8 cellular contexts compared by ENCODE assay signal in the genomic region with DNA sequence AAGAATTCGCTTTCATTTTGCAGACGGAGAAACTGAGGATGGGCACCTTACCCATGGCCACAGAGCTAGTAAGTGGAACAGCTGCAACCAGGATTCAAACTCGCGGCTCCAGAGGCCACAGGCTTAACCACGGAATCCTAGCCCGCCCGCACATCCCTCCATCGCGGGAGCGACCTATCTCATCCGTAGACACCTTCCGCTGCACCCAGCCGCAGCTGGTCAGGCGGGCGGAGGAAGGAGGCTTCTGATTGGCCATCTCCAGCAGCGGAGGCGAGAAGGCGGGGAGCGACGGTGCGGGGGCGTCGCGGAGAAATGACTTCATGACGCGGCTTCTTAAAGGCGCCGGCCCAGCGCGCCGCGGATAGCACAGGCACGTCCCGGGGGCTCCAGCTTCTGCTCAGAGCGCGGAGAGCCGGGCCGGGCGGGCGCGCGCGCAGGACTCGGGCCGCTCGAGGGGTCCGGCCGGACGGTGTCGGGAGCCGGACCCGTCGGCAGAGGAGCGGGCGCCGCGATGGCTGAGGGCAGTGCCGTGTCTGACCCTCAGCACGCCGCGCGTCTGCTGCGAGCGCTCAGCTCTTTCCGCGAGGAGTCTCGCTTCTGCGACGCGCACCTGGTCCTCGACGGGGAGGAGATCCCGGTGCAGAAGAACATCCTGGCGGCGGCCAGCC. TPM values are rescaled to one million over a fixed set of nuclear protein-coding genes. Genes with fewer than 3 reads are reported as not detected.
A peak's percentile ranks its signal among the peaks of the same experiment; 100 is the strongest.
DNase-seq lines count a peak whose midpoint lies in the region; ATAC-seq and TF ChIP-seq lines count a peak whose summit lies in the region.

A gene with protein sequence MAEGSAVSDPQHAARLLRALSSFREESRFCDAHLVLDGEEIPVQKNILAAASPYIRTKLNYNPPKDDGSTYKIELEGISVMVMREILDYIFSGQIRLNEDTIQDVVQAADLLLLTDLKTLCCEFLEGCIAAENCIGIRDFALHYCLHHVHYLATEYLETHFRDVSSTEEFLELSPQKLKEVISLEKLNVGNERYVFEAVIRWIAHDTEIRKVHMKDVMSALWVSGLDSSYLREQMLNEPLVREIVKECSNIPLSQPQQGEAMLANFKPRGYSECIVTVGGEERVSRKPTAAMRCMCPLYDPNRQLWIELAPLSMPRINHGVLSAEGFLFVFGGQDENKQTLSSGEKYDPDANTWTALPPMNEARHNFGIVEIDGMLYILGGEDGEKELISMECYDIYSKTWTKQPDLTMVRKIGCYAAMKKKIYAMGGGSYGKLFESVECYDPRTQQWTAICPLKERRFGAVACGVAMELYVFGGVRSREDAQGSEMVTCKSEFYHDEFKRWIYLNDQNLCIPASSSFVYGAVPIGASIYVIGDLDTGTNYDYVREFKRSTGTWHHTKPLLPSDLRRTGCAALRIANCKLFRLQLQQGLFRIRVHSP (plus strand): TSS at position 360 of the 668 bp plus-strand sequence. CDS start 152 bp downstream, at position 512.

- H3K27me3 ChIP-seq in OCI-LY1 (ENCODE audit: insufficient read depth, low read length) = no peaks in the 10 kb centered on the region

- peak within 1 kb of the TSS; percentile 85 for H3K9ac ChIP-seq in OCI-LY1 (ENCODE audit: low read length)

- H3K4me2 ChIP-seq in OCI-LY1 (ENCODE audit: low read length) = peak within 1 kb of the TSS; percentile 96

- no peaks in the 10 kb centered on the region for H3F3A ChIP-seq in OCI-LY1 (ENCODE audit: insufficient read depth, low read length)

- H3K27ac Mint-ChIP-seq in endothelial cell (ENCODE audit: unreplicated experiment) (peak within 1 kb of the TSS; percentile 84), mesothelial cell of epicardium (peak within 1 kb of the TSS; percentile 96)

- H3K4me3 Mint-ChIP-seq in endothelial cell (ENCODE audit: unreplicated experiment) (peak within 1 kb of the TSS; percentile 98), mesothelial cell of epicardium (peak within 1 kb of the TSS; percentile 94)

- TF ChIP-seq CTCF in OCI-LY1 (IDR thresholded peaks at IDR 0.05; ENCODE audit: low read length) = no peak
- no peak for TF ChIP-seq CTCF in endothelial cell (IDR thresholded peaks at IDR 0.05; ENCODE audit: unreplicated experiment)
- no peak for TF ChIP-seq CTCF in mesothelial cell of epicardium (IDR thresholded peaks at IDR 0.05; ENCODE audit: unreplicated experiment)

- H3K27me3 Mint-ChIP-seq in endothelial cell (ENCODE audit: unreplicated experiment) (peaks cover 2% of the 10 kb centered on the region), mesothelial cell of epicardium (ENCODE audit: low read depth) (no peaks in the 10 kb centered on the region)

- peaks cover 18% of the 10 kb centered on the region for H3K4me1 ChIP-seq in OCI-LY1 (ENCODE audit: insufficient read depth, low read length, severe bottlenecking)

- no peaks in the 10 kb centered on the region for H3K9me3 ChIP-seq in OCI-LY1 (ENCODE audit: low read length)

- H3K36me3 Mint-ChIP-seq in endothelial cell (ENCODE audit: low read depth, unreplicated experiment) = no peaks in the 10 kb centered on the region
- no peaks in the 10 kb centered on the region for H3K36me3 Mint-ChIP-seq in mesothelial cell of epicardium

- H3K9me3 Mint-ChIP-seq in endothelial cell (ENCODE audit: unreplicated experiment) (no peaks in the 10 kb centered on the region), mesothelial cell of epicardium (no peaks in the 10 kb centered on the region)

- peak within 1 kb of the TSS; percentile 86 for H3K4me3 ChIP-seq in OCI-LY1 (ENCODE audit: low read depth, low read length, poor library complexity, severe bottlenecking)

- H3K27ac ChIP-seq in OCI-LY1 (ENCODE audit: low read depth, low read length, poor library complexity, severe bottlenecking) = no peak within 1 kb of the TSS

- no peaks in the 10 kb centered on the region for H3K9me2 ChIP-seq in OCI-LY1 (ENCODE audit: low read depth, low read length)

- no peaks in the 10 kb centered on the region for H4K20me1 ChIP-seq in OCI-LY1 (ENCODE audit: insufficient read depth, low read length)

- peaks cover 6% of the 10 kb centered on the region; the same call in 1 of the 2 replicates for H3K79me2 ChIP-seq in OCI-LY1 (ENCODE audit: insufficient read depth, low read length)

- DNase-seq in DMS 273 (lab: John Stamatoyannopoulos, UW; ENCODE audit: unreplicated experiment) (peak; percentile 99), HuH-7 (ENCODE audit: low spot score) (peak; percentile 98), activated T-cell treated with anti-CD3 and anti-CD28 coated beads for 1 hour (ENCODE audit: low read depth) (peak; percentile 83), endothelial cell (ENCODE audit: low spot score) (peak; percentile 91), mesothelial cell of epicardium (ENCODE audit: low spot score in 2 of 2, unreplicated experiment in 2 of 2) (peak; percentile 90 to 94)
- DNase-seq in stimulated activated CD8-positive, alpha-beta memory T cell treated with anti-CD3 and anti-CD28 coated beads, Interleukin-15, amount 100 ng/mL, for 4 hours (ENCODE audit: low read depth in 2 of 2) = peak; percentile 87 to 90

- H3K4me1 Mint-ChIP-seq in endothelial cell (ENCODE audit: unreplicated experiment) = peaks cover 17% of the 10 kb centered on the region
- peaks cover 34% of the 10 kb centered on the region for H3K4me1 Mint-ChIP-seq in mesothelial cell of epicardium

- peak; percentile 94 for ATAC-seq in GM21526 (IDR thresholded peaks at IDR 0.05; ENCODE audit: low FRiP score, unreplicated experiment)

- no peaks in the 10 kb centered on the region; the same call in 1 of the 2 replicates for H3K36me3 ChIP-seq in OCI-LY1 (ENCODE audit: insufficient read depth, low read length)

- peak within 1 kb of the TSS; percentile 60; the same call in 1 of the 2 replicates for H2AFZ ChIP-seq in OCI-LY1 (ENCODE audit: low read length)

RNA-seq across cellular contexts. Expression of the gene that starts here (rescaled TPM):
- total RNA-seq in endothelial cell (ENCODE audit: unreplicated experiment) (24.2 TPM), mesothelial cell of epicardium (13.9 to 15.6 TPM (median 14.2 TPM) in 3 replicates)
